In the genomic region with DNA sequence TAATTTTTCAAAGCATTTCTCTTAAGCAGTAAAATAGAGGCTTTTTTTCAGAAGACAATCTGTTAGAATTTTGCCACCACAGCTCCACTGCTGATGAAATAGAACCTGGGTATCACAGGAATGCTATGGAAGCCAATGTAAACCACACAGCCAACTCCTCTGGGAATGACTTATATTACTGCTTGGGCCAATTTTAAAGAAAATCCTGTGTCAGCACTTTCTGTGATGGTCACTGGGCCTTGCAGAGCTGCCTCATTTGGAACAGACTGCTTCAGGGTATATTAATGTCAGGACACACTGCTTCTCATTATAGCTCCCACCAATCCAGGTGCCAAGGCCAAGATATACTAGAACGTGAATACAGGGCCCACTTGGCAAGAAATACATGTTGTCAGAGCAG, we compare ENCODE assay signal across 13 cellular contexts.
"Had no signal": no experiment of that assay in that cellular context is flagged by ENCODE, and none has a peak within 500 bp of the region (broad histone marks: within the 10 kb centered on the region; RNA-seq: fewer than 3 reads in every experiment).

No MANE protein-coding gene starts in this region.

- H3K36me3 ChIP-seq: colonic mucosa, gastroesophageal sphincter, neural progenitor cell, thyroid gland, uterus had no signal

- DNase-seq: activated CD4-positive, alpha-beta T cell treated with anti-CD3 and anti-CD28 coated beads, Interleukin-2, amount 10 ng/mL, durations not matched to agents 7 days and 5 days; activated CD8-positive, alpha-beta memory T cell treated with anti-CD3 and anti-CD28 coated beads for 24 hours; activated naive CD8-positive, alpha-beta T cell treated with anti-CD3 and anti-CD28 coated beads for 36 hours; aorta; colonic mucosa; islet precursor cell; naive B cell; stimulated activated CD4-positive, alpha-beta T cell treated with anti-CD3 and anti-CD28 coated beads, Interleukin-2, amount 100 ng/mL, for 48 hours; T-helper 17 cell; thyroid gland; uterus had no signal

- H3K9me3 ChIP-seq: colonic mucosa, gastroesophageal sphincter, thyroid gland, uterus had no signal

- H3K4me3 ChIP-seq: colonic mucosa, gastroesophageal sphincter, neural progenitor cell, thyroid gland, uterus had no signal

- H3K27me3 ChIP-seq: colonic mucosa, gastroesophageal sphincter, neural progenitor cell, thyroid gland, uterus had no signal

- H3K27ac ChIP-seq: colonic mucosa, gastroesophageal sphincter, neural progenitor cell, thyroid gland, uterus had no signal

- H3K4me1 ChIP-seq: colonic mucosa, gastroesophageal sphincter, neural progenitor cell, thyroid gland, uterus had no signal
